Comparison of ENCODE assay signal across 1 cellular context in the genomic region with DNA sequence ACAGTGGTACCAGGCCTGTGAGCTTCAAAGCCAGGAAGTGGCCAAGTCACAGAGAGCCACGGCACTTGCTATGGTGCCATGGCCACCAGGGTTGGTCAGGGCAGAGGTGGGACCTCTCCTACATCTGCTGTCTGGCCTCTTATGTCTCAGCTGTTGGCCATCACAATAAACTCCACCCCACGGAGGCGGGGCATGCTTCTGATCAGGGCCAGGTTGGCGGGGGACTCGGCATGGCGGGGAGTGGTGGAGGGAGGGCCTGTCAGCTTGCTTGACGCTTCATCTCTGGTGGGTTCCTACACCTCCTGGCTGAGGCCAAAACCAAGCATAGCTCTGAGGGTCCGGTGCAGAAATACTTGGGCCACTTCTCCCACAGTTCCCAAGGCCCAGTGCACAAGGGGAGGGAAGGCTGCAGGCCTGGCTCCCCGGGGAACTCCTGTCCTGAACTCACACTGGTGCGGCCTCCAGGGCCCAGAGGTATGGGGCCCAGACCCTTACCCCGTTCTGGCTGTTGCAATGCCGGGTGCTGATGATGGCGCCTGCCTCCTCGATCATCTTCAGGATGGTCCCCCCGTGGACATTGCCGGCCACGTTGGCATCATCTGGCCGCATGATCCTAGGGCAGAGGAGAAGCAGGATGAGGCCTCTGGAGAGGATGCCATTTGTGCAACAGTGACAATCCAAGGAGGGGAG.
TF ChIP-seq lines count a peak whose summit lies in the region.

No MANE protein-coding gene starts in this region.

TF ChIP-seq in K562, 482 proteins besides CTCF, POLR2A, EP300 and RAD21 (continued from another document):
- TF ChIP-seq, protein P1, sequence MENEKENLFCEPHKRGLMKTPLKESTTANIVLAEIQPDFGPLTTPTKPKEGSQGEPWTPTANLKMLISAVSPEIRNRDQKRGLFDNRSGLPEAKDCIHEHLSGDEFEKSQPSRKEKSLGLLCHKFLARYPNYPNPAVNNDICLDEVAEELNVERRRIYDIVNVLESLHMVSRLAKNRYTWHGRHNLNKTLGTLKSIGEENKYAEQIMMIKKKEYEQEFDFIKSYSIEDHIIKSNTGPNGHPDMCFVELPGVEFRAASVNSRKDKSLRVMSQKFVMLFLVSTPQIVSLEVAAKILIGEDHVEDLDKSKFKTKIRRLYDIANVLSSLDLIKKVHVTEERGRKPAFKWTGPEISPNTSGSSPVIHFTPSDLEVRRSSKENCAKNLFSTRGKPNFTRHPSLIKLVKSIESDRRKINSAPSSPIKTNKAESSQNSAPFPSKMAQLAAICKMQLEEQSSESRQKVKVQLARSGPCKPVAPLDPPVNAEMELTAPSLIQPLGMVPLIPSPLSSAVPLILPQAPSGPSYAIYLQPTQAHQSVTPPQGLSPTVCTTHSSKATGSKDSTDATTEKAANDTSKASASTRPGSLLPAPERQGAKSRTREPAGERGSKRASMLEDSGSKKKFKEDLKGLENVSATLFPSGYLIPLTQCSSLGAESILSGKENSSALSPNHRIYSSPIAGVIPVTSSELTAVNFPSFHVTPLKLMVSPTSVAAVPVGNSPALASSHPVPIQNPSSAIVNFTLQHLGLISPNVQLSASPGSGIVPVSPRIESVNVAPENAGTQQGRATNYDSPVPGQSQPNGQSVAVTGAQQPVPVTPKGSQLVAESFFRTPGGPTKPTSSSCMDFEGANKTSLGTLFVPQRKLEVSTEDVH (IDR thresholded peaks at IDR 0.05; ENCODE audit: low read depth, partially characterized antibody), result no peak
- no peak for TF ChIP-seq TAF15 (IDR thresholded peaks at IDR 0.05; ENCODE audit: low read depth, low read length)
- TF ChIP-seq ZNF212 (CRISPR knock-in tag; IDR thresholded peaks at IDR 0.05), result no peak
- TF ChIP-seq ELF2 (CRISPR knock-in tag; IDR thresholded peaks at IDR 0.05), result no peak
